2 cellular contexts compared by ENCODE assay signal in the genomic region with DNA sequence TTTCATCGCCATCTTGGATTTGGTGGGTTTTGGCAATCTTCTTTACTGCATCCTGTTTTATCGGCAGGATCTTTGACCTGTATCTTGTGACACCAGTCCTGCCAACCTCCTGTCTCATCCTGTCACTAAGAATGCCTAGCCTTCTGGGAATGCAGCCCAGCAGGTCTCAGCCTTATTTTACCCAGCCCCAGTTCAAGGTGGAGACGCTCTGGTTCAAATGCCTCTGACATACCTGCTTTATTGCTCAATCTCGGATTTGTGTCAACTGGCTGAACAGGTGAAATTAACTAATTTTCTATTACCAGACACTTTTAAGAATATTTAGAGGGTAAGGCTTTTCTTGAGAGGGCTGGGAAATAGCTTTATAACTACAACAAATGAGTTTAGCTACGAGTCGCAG.
TF ChIP-seq lines count a peak whose summit lies in the region.

No MANE protein-coding gene starts in this region.

TF ChIP-seq in HepG2, 621 proteins besides CTCF, POLR2A, EP300 and RAD21:
- no peak for TF ChIP-seq GFI1 (CRISPR knock-in tag; IDR thresholded peaks at IDR 0.05; ENCODE audit: borderline replicate concordance)
- peak; percentile 22; the same call in 1 of the 2 replicates for TF ChIP-seq CEBPB (IDR thresholded peaks at IDR 0.05; ENCODE audit: borderline replicate concordance, low read depth, low read length)

TF ChIP-seq in H1, 55 proteins besides CTCF, POLR2A, EP300 and RAD21:
- TF ChIP-seq SP4 (IDR thresholded peaks at IDR 0.05; ENCODE audit: low read length) (no peak), ZNF274 (IDR thresholded peaks at IDR 0.05; ENCODE audit: borderline replicate concordance, extremely low read depth, low read length) (no peak), SAP30 (IDR thresholded peaks at IDR 0.05; ENCODE audit: insufficient read depth, insufficient replicate concordance, low read length) (no peak), CHD2 (IDR thresholded peaks at IDR 0.05; ENCODE audit: low read length) (no peak), EGR1 (IDR thresholded peaks at IDR 0.05; ENCODE audit: borderline replicate concordance, low read depth, low read length) (no peak), BCL11A (IDR thresholded peaks at IDR 0.05; ENCODE audit: low read depth in 2 of 2, low read length in 2 of 2) (no peak), RFX5 (IDR thresholded peaks at IDR 0.05; ENCODE audit: borderline replicate concordance, low read depth, low read length) (no peak), SUZ12 (IDR thresholded peaks at IDR 0.05; ENCODE audit: low read length) (no peak), HDAC2 (IDR thresholded peaks at IDR 0.05; ENCODE audit: borderline replicate concordance in 1 of 2, low read depth in 2 of 2, low read length in 2 of 2) (no peak), TAF7 (optimal IDR thresholded peaks at IDR 0.05; ENCODE audit: borderline replicate concordance, low read depth, low read length) (no peak)
- TF ChIP-seq, protein P1, sequence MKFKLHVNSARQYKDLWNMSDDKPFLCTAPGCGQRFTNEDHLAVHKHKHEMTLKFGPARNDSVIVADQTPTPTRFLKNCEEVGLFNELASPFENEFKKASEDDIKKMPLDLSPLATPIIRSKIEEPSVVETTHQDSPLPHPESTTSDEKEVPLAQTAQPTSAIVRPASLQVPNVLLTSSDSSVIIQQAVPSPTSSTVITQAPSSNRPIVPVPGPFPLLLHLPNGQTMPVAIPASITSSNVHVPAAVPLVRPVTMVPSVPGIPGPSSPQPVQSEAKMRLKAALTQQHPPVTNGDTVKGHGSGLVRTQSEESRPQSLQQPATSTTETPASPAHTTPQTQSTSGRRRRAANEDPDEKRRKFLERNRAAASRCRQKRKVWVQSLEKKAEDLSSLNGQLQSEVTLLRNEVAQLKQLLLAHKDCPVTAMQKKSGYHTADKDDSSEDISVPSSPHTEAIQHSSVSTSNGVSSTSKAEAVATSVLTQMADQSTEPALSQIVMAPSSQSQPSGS (IDR thresholded peaks at IDR 0.05; ENCODE audit: low read length): no peak
TF ChIP-seq in H1: peak in this region for 0.
